In the genomic region with DNA sequence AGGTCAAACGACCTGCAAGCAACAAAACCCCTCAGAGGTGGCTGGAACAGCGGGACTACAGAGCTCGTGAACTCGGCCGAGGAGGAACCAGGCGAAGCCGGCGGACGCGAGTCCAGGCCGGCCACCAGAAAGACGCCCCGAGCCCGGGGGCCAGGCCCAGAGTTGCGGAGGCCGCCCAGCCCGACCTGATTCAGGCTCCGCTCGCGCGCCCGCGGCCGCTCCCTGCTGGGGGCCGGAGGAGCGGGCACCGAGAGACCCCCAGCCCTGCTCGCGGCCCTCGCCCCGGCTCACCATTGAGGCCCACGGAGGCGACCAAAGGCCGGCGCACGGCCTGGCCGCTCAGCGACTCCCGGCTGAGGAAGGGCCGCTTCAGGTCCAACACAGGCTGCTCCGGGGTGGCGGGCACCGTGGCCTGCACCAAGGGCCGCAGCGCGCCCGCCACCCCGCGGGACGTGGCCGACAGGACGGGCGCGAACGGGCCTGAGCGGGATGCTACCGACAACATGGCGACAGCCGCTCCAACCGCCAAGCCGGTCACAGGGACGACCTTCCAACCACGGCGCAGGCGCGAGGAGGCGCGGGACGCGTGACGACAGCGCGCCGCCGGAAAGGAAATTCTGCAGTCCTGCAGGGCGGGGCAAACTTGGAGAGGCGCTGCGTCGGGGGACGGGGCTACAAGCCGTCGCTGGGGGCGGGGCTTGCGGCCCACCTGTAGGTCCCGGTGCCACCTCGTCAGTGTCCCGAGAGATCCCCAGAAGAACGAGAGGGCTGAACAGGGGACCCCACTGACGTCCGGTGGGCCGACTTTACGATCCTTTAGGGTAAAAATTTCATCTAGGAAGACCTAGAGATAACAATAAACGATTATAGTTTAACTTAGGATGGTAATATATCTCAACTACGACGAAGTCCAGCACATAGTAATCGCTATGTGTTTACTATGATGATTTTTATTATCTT, we compare ENCODE assay signal across 8 cellular contexts. TPM values are rescaled to one million over a fixed set of nuclear protein-coding genes. Genes with fewer than 3 reads are reported as not detected.
DNase-seq lines count a peak whose midpoint lies in the region; ATAC-seq and TF ChIP-seq lines count a peak whose summit lies in the region.

A gene (minus strand): TSS at position 538 of the 960 bp plus-strand sequence. CDS start 33 bp downstream, at position 505.

- H3K9ac ChIP-seq in colonic mucosa (ENCODE audit: low read depth in 2 of 2, low read length in 2 of 2) = peak within 1 kb of the TSS; percentile 94 to 99

- H3K4me1 Mint-ChIP-seq in activated CD4-positive, alpha-beta T cell treated with anti-CD3 and anti-CD28 coated beads, Interleukin-2, amount 10 ng/mL, durations not matched to agents 24 days and 14 days = peaks cover 38% of the 10 kb centered on the region

- H3K4me3 ChIP-seq in colonic mucosa = peak within 1 kb of the TSS; percentile 96

- no peak for TF ChIP-seq CTCF in colonic mucosa (IDR thresholded peaks at IDR 0.05)

- ATAC-seq in GM19351 (IDR thresholded peaks at IDR 0.05; ENCODE audit: unreplicated experiment) (peak; percentile 91), HG03520 (IDR thresholded peaks at IDR 0.05; ENCODE audit: unreplicated experiment) (peak; percentile 94)

- peak within 1 kb of the TSS; percentile 96 for H3K4me3 Mint-ChIP-seq in activated CD4-positive, alpha-beta T cell treated with anti-CD3 and anti-CD28 coated beads, Interleukin-2, amount 10 ng/mL, durations not matched to agents 24 days and 14 days

- H3K27me3 ChIP-seq in colonic mucosa (no peaks in the 10 kb centered on the region), layer of hippocampus (ENCODE audit: control insufficient read depth, insufficient read depth, low read length) (no peaks in the 10 kb centered on the region)

- H3K9me3 ChIP-seq in colonic mucosa = no peaks in the 10 kb centered on the region

- H3K4me1 ChIP-seq in colonic mucosa = no peaks in the 10 kb centered on the region

- H3K36me3 ChIP-seq in colonic mucosa = no peaks in the 10 kb centered on the region

- H3K27ac ChIP-seq in colonic mucosa (peak within 1 kb of the TSS; percentile 89), layer of hippocampus (ENCODE audit: low read depth, low read length) (peak within 1 kb of the TSS; percentile 74)

- peaks cover 35% of the 10 kb centered on the region for H3K36me3 Mint-ChIP-seq in activated CD4-positive, alpha-beta T cell treated with anti-CD3 and anti-CD28 coated beads, Interleukin-2, amount 10 ng/mL, durations not matched to agents 24 days and 14 days (ENCODE audit: low read depth)

- intact Hi-C loops in activated CD4-positive, alpha-beta T cell treated with anti-CD3 and anti-CD28 coated beads, Interleukin-2, amount 10 ng/mL, durations not matched to agents 24 days and 14 days (cut with micrococcal nuclease) = loop anchor here (2.0 to 5.0 kb wide), 2 partner anchors 394 to 1420 kb away; a partner anchor contains a TSS
- intact Hi-C loops in colonic mucosa (cut with DNase I) = no loop called here

- DNase-seq in C1 segment of cervical spinal cord (lab: John Stamatoyannopoulos, UW) (peak; percentile 53 to 97 (median 92)), NCI-H526 treated with DMSO at 0.1 percent for 48 hours (lab: John Stamatoyannopoulos, UW) (peak; percentile 94), colonic mucosa (peak; percentile 95)
- DNase-seq in activated CD4-positive, alpha-beta T cell treated with anti-CD3 and anti-CD28 coated beads, Interleukin-2, amount 10 ng/mL, durations not matched to agents 24 days and 14 days = peak; percentile 99
- peak; percentile 86 to 96 (median 92) for DNase-seq in stimulated activated CD4-positive, alpha-beta T cell treated with anti-CD3 and anti-CD28 coated beads, Interleukin-1b, Interleukin-23, amount 100 ng/mL, for 24 hours (ENCODE audit: low read depth in 4 of 4, low spot score in 1 of 4)

- H3K9me3 Mint-ChIP-seq in activated CD4-positive, alpha-beta T cell treated with anti-CD3 and anti-CD28 coated beads, Interleukin-2, amount 10 ng/mL, durations not matched to agents 24 days and 14 days = peaks cover 4% of the 10 kb centered on the region

- peaks cover 5% of the 10 kb centered on the region for H3K27me3 Mint-ChIP-seq in activated CD4-positive, alpha-beta T cell treated with anti-CD3 and anti-CD28 coated beads, Interleukin-2, amount 10 ng/mL, durations not matched to agents 24 days and 14 days

- peak within 1 kb of the TSS; percentile 97 for H3K27ac Mint-ChIP-seq in activated CD4-positive, alpha-beta T cell treated with anti-CD3 and anti-CD28 coated beads, Interleukin-2, amount 10 ng/mL, durations not matched to agents 24 days and 14 days

RNA-seq across cellular contexts. Expression of the gene that starts here (rescaled TPM):
- total RNA-seq in activated CD4-positive, alpha-beta T cell treated with anti-CD3 and anti-CD28 coated beads, Interleukin-2, amount 10 ng/mL, durations not matched to agents 24 days and 14 days = 44.5 and 45.4 TPM in 2 replicates
- total RNA-seq in colonic mucosa = 100 to 1,000 TPM in 1 of 2 donors, 10 to 100 TPM in 1; 93.6 to 103 TPM

Comparison
In these comparisons a context has a peak if more than half of its experiments do, and no peak if none do; other contexts are left out.
1. Peak in every context shown above with its lines: DNase-seq, ATAC-seq, H3K4me3 ChIP-seq and H3K27ac ChIP-seq.